In genomic region chr5:97037819-97038218, GRCh38 we compare ENCODE assay signal across 15 cellular contexts.
"Had no signal": no experiment of that assay in that cellular context is flagged by ENCODE, and none has a peak within 500 bp of the region (broad histone marks: within the 10 kb centered on the region; RNA-seq: fewer than 3 reads in every experiment).

No MANE protein-coding gene starts in this region.

- H3K27me3 Mint-ChIP-seq: activated CD4-positive, alpha-beta memory T cell treated with anti-CD3 and anti-CD28 coated beads for 36 hours had no signal

- H3K27ac Mint-ChIP-seq: activated CD4-positive, alpha-beta memory T cell treated with anti-CD3 and anti-CD28 coated beads for 36 hours had no signal

- H3K9me3 Mint-ChIP-seq: activated CD4-positive, alpha-beta memory T cell treated with anti-CD3 and anti-CD28 coated beads for 36 hours had no signal

- H3K4me3 Mint-ChIP-seq: activated CD4-positive, alpha-beta memory T cell treated with anti-CD3 and anti-CD28 coated beads for 36 hours had no signal

- DNase-seq: activated CD4-positive, alpha-beta memory T cell treated with anti-CD3 and anti-CD28 coated beads for 36 hours; activated CD4-positive, CD25-positive, alpha-beta regulatory T cell treated with anti-CD3 and anti-CD28 coated beads, Interleukin-2, amount 50 U/mL, for 72 hours; cerebellar nuclear complex; cortex of kidney; gastrocnemius medialis; heart left ventricle; kidney; midbrain; occipital lobe; posterior cingulate gyrus; sigmoid colon; stimulated activated naive CD4-positive, alpha-beta T cell treated with Interleukin-2 at 50 U/mL for 16 hours; T1000; transverse colon had no signal

- ATAC-seq: gastrocnemius medialis, heart left ventricle, left lobe of liver had no signal
